In genomic region chrX:154396948-154397887, GRCh38 we compare ENCODE assay signal across 8 cellular contexts. TPM values are rescaled to one million over a fixed set of nuclear protein-coding genes. Genes with fewer than 3 reads are reported as not detected.
DNase-seq lines count a peak whose midpoint lies in the region; ATAC-seq and TF ChIP-seq lines count a peak whose summit lies in the region.

No MANE protein-coding gene starts in this region.

- H3K9me3 ChIP-seq in Peyer's patch (no peaks in the 10 kb centered on the region), heart right ventricle (peaks cover 0 to 10% (median 0%) of the 10 kb centered on the region in 11 donors)

- peak overlapping the region; percentile 92 to 99 (median 98) for H3K27ac ChIP-seq in Peyer's patch
- peak overlapping the region; percentile 94 to 99 (median 98) for H3K27ac ChIP-seq in heart right ventricle

- CTCF ChIA-PET in Calu3 (lab: Charles Lee) = interaction anchor here (0.8 to 2.2 kb wide), 2 partner anchors 26 to 130 kb away, joined by 4 to 8 read pairs; no protein-coding TSS in a partner anchor

- H3K4me3 ChIP-seq in Peyer's patch (peak overlapping the region; percentile 44 to 74 (median 64)), heart right ventricle (peak overlapping the region; percentile 44 to 97 (median 78))

- H3K27me3 ChIP-seq in Peyer's patch (no peaks in the 10 kb centered on the region), heart right ventricle (no peaks in the 10 kb centered on the region)

- TF ChIP-seq CTCF in Calu3 (IDR thresholded peaks at IDR 0.05; ENCODE audit: unreplicated experiment) = no peak
- TF ChIP-seq CTCF in Peyer's patch (IDR thresholded peaks at IDR 0.05) = no peak
- TF ChIP-seq CTCF in heart right ventricle (IDR thresholded peaks at IDR 0.05) = no peak

- DNase-seq in Calu3 (peak; percentile 78), Peyer's patch (peak; percentile 62 to 86 (median 84)), heart right ventricle (peak; percentile 72 to 78), posterior cingulate gyrus (peak in 9 of 10 donors; percentile 25 to 93 (median 51)), NCI-H187 treated with DMSO at 0.1 percent for 48 hours (lab: John Stamatoyannopoulos, UW) (no peak)

- H3K4me1 Mint-ChIP-seq in Calu3 (ENCODE audit: low read depth, unreplicated experiment) = no peaks in the 10 kb centered on the region
- peaks cover 2% of the 10 kb centered on the region for H3K4me1 Mint-ChIP-seq in activated naive CD8-positive, alpha-beta T cell (ENCODE audit: low read depth)

- no peaks in the 10 kb centered on the region for H3K9me3 Mint-ChIP-seq in Calu3 (ENCODE audit: low read depth, unreplicated experiment)
- no peaks in the 10 kb centered on the region for H3K9me3 Mint-ChIP-seq in activated naive CD8-positive, alpha-beta T cell (ENCODE audit: low read depth)

- peak in 1 of 2 donors; percentile 36 for TF ChIP-seq POLR2A in Peyer's patch (IDR thresholded peaks at IDR 0.05)

- peak overlapping the region; percentile 99 for H3K27ac Mint-ChIP-seq in Calu3 (ENCODE audit: unreplicated experiment)
- peak overlapping the region; percentile 100 for H3K27ac Mint-ChIP-seq in activated naive CD8-positive, alpha-beta T cell

- BruUV-seq in Calu3 (replicated peaks; lab: Mats Ljungman, UMichigan) = no TSS peak

- peaks cover 0 to 12% (median 0%) of the 10 kb centered on the region in 4 donors for H3K4me1 ChIP-seq in Peyer's patch
- peaks cover 0 to 23% (median 15%) of the 10 kb centered on the region in 9 donors for H3K4me1 ChIP-seq in heart right ventricle

- H3K36me3 Mint-ChIP-seq in Calu3 (ENCODE audit: insufficient read depth, unreplicated experiment) = peaks cover 62% of the 10 kb centered on the region
- peaks cover 16% of the 10 kb centered on the region for H3K36me3 Mint-ChIP-seq in activated naive CD8-positive, alpha-beta T cell

- peaks cover 0 to 21% (median 0%) of the 10 kb centered on the region in 3 donors for H3K36me3 ChIP-seq in Peyer's patch
- H3K36me3 ChIP-seq in heart right ventricle = peaks cover 0 to 31% (median 12%) of the 10 kb centered on the region in 9 donors

- H3K4me3 Mint-ChIP-seq in Calu3 (ENCODE audit: low read depth, unreplicated experiment) = peak overlapping the region; percentile 86
- peak overlapping the region; percentile 98 for H3K4me3 Mint-ChIP-seq in activated naive CD8-positive, alpha-beta T cell

- 7% methylated on average over 27 to 54 of the region's 56 CpGs for WGBS in heart right ventricle, 2 donors

- intact Hi-C loops in Calu3 (cut with micrococcal nuclease; ENCODE audit: unreplicated experiment) = no loop called here
- intact Hi-C loops in heart right ventricle (cut with DNase I) = loop anchor here in 3 of 10 donors (5.0 to 10.0 kb wide), 3 partner anchors 118 to 1585 kb away; partner anchors contain the start of gene FAM3A (in 1 of the 3)
- intact Hi-C loops in posterior cingulate gyrus (cut with DNase I) = loop anchor here (5.0 kb wide), 1 partner anchor 135 kb away; no protein-coding TSS in a partner anchor

- peak; percentile 58 for ATAC-seq in GM19463 (IDR thresholded peaks at IDR 0.05; ENCODE audit: unreplicated experiment)
- peak; percentile 25 for ATAC-seq in HG03565 (IDR thresholded peaks at IDR 0.05; ENCODE audit: unreplicated experiment)
- peak; percentile 72 to 86 (median 84) for ATAC-seq in heart right ventricle

- peaks cover 16% of the 10 kb centered on the region for H3K27me3 Mint-ChIP-seq in Calu3 (ENCODE audit: unreplicated experiment)
- no peaks in the 10 kb centered on the region for H3K27me3 Mint-ChIP-seq in activated naive CD8-positive, alpha-beta T cell

RNA-seq across cellular contexts. Expression of gene RPL10, which starts 1.0 kb away (rescaled TPM):
- 1,458 and 1,495 TPM in 2 replicates for total RNA-seq in Calu3 (2022)
- 1,000 to 10,000 TPM; 1,992 to 4,644 (median 2,626) TPM for total RNA-seq in Peyer's patch
- 1,000 to 10,000 TPM; 1,543 to 2,503 (median 1,867) TPM for total RNA-seq in heart right ventricle
- 1,000 to 10,000 TPM; 2,102 to 7,085 TPM for polyA plus RNA-seq in heart right ventricle

RNA-seq across cellular contexts. Expression of gene DNASE1L1, which starts 11.8 kb away (rescaled TPM):
- total RNA-seq in Calu3 (2022) = 28.8 and 30.6 TPM in 2 replicates
- total RNA-seq in Peyer's patch = 10 to 100 TPM; 23.9 to 41.2 (median 32.2) TPM
- total RNA-seq in heart right ventricle = 10 to 100 TPM; 35.2 to 57.1 (median 46.9) TPM
- 10 to 100 TPM; 27.2 to 55.0 TPM for polyA plus RNA-seq in heart right ventricle

RNA-seq across cellular contexts. Expression of gene TAFAZZIN, which starts 14.1 kb away (rescaled TPM):
- total RNA-seq in Calu3 (2022) (55.0 and 56.3 TPM in 2 replicates), Peyer's patch (100 to 1,000 TPM; 105 to 147 (median 112) TPM), heart right ventricle (10 to 100 TPM; 28.4 to 42.6 (median 33.7) TPM)
- 100 to 1,000 TPM in 1 of 2 donors, 10 to 100 TPM in 1; 38.2 to 112 TPM for polyA plus RNA-seq in heart right ventricle

RNA-seq across cellular contexts. Expression of gene EMD, which starts 18.1 kb away (rescaled TPM):
- total RNA-seq in Calu3 (2022) = 75.1 TPM in 2 replicates
- 10 to 100 TPM; 21.7 to 31.4 (median 26.6) TPM for total RNA-seq in Peyer's patch
- 10 to 100 TPM; 47.8 to 74.1 (median 59.6) TPM for total RNA-seq in heart right ventricle
- polyA plus RNA-seq in heart right ventricle = 100 to 1,000 TPM in 1 of 2 donors, 10 to 100 TPM in 1; 54.8 to 170 TPM

RNA-seq across cellular contexts. Expression of gene FLNA, which starts 22.8 kb away (rescaled TPM):
- total RNA-seq in Calu3 (2022) = 973 and 1,240 TPM in 2 replicates
- 100 to 1,000 TPM; 143 to 663 (median 328) TPM for total RNA-seq in Peyer's patch
- total RNA-seq in heart right ventricle = 100 to 1,000 TPM; 139 to 288 (median 181) TPM
- 100 to 1,000 TPM; 368 to 442 TPM for polyA plus RNA-seq in heart right ventricle

Comparison
In these comparisons a context has a peak if more than half of its experiments do, and no peak if none do; other contexts are left out.
1. ATAC-seq: peak in every context shown above with its lines; median percentile 84 in heart right ventricle; 58 in GM19463; 25 in HG03565.